Comparison of ENCODE assay signal across 1 cellular context in the genomic region with DNA sequence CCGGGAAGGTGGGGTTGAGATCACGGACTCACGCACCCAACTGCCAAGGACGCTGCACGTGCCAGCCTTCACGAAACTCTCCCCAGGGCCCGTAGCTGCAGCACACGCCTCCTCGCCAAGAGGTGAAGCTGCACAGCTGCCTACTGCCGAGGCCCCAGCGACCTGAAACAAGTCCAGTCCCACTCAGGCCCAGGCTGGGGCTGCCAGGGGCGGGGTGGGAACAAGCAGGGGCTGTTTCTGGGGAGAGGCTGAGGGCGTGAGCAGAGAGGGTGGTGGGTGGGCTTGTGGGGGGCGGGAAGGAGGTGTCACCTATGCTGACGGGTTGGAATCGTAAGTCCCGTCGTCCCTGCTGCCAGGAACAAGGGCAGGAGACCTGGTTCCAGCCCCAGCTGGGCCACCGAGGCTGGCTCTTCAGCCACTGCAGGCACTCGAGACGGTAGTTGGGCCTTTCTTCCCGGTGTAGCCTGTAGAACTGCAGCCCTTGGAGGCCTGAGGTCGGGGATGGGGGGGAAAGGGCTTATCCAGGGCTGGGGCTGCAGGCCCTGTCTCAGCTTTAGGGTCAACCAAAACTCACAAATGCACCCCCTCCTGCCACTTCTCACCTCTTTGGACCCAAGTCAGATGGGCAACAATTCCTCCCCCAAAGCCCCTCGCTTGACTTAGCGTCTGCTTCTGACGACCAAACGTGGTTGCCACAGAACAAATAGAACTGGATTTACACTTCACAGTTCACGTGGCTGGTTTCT.
TF ChIP-seq lines count a peak whose summit lies in the region.

No MANE protein-coding gene starts in this region.

TF ChIP-seq in SK-N-SH, 30 proteins besides CTCF, POLR2A, EP300 and RAD21:
- TF ChIP-seq, protein P1, sequence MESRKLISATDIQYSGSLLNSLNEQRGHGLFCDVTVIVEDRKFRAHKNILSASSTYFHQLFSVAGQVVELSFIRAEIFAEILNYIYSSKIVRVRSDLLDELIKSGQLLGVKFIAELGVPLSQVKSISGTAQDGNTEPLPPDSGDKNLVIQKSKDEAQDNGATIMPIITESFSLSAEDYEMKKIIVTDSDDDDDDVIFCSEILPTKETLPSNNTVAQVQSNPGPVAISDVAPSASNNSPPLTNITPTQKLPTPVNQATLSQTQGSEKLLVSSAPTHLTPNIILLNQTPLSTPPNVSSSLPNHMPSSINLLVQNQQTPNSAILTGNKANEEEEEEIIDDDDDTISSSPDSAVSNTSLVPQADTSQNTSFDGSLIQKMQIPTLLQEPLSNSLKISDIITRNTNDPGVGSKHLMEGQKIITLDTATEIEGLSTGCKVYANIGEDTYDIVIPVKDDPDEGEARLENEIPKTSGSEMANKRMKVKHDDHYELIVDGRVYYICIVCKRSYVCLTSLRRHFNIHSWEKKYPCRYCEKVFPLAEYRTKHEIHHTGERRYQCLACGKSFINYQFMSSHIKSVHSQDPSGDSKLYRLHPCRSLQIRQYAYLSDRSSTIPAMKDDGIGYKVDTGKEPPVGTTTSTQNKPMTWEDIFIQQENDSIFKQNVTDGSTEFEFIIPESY (IDR thresholded peaks at IDR 0.05; ENCODE audit: borderline replicate concordance, low read depth): no peak
- TF ChIP-seq SMC3 (IDR thresholded peaks at IDR 0.05; ENCODE audit: low read depth, low read length): no peak
- no peak for TF ChIP-seq FOSL2 (IDR thresholded peaks at IDR 0.05; ENCODE audit: borderline replicate concordance, low read depth)
- TF ChIP-seq GABPA (IDR thresholded peaks at IDR 0.05; ENCODE audit: low read depth): no peak
- no peak for TF ChIP-seq CHD2 (IDR thresholded peaks at IDR 0.05; ENCODE audit: low read length, partially characterized antibody)
- no peak for TF ChIP-seq USF2 (IDR thresholded peaks at IDR 0.05; ENCODE audit: borderline replicate concordance, low read depth, low read length)
- TF ChIP-seq TEAD4 (IDR thresholded peaks at IDR 0.05; ENCODE audit: borderline replicate concordance, insufficient read depth): no peak
- no peak for TF ChIP-seq NFIC (IDR thresholded peaks at IDR 0.05; ENCODE audit: borderline replicate concordance)
- no peak for TF ChIP-seq RFX5 (IDR thresholded peaks at IDR 0.05; ENCODE audit: low read length)
- no peak for TF ChIP-seq MEF2A (IDR thresholded peaks at IDR 0.05; ENCODE audit: borderline replicate concordance, low read depth)
- TF ChIP-seq FOXJ3 (CRISPR knock-in tag; IDR thresholded peaks at IDR 0.05): no peak
- no peak for TF ChIP-seq TCF12 (IDR thresholded peaks at IDR 0.05)
- no peak for TF ChIP-seq ELF1 (IDR thresholded peaks at IDR 0.05)
- TF ChIP-seq IRF3 (IDR thresholded peaks at IDR 0.05; ENCODE audit: low read depth, low read length): no peak
- no peak for TF ChIP-seq SIN3A (IDR thresholded peaks at IDR 0.05; ENCODE audit: borderline replicate concordance, low read depth, low read length)
- no peak for TF ChIP-seq PBX3 (IDR thresholded peaks at IDR 0.05)
